22 cellular contexts compared by ENCODE assay signal in the genomic region with DNA sequence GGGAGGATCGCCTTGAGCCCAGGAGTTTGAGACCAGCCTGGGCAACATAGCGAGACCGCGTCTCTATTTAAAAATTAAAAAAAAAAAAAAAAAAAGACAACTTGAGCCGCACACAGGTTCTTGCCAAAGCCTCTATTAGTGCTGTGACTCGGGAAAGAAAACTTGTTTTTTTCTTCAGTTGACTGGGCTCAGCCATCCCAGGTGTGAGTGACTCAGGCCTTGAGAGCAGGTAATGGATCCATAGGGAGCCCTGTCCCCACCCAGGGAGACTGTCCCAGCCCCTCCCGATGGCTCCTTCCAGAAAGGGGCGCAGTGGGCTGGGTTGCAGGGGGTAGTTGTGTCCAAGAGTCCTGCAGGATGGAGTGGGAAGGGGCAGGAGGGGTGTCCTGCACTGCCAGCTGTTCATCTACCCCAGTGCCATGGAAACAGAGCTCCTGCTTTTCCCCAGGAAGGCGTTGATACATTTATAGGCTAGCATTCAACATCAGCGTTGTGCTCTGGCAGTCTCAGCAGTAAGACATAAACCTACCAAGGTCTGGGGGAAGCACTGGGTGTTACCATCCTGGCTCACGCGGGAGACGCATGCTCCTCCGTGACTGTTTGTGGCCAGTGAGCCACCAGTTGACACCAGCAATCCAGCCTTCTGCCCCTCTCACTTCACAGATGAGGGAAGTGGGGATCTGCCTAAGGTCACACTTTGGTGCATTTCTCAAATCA.
DNase-seq lines count a peak whose midpoint lies in the region; ATAC-seq and TF ChIP-seq lines count a peak whose summit lies in the region.
"Had no signal": no experiment of that assay in that cellular context is flagged by ENCODE, and none has a peak within 500 bp of the region (broad histone marks: within the 10 kb centered on the region; RNA-seq: fewer than 3 reads in every experiment).

No MANE protein-coding gene starts in this region.

- H3K4me3 ChIP-seq in OCI-LY7 (ENCODE audit: low read depth, low read length, poor library complexity, severe bottlenecking) (no peak overlapping the region), right cardiac atrium (ENCODE audit: low read length) (no peak overlapping the region)
- H3K4me3 ChIP-seq: HAP-1, ovary had no signal

- H3K27me3 ChIP-seq in H9 (ENCODE audit: insufficient read depth, low read length), result no peaks in the 10 kb centered on the region
- no peaks in the 10 kb centered on the region for H3K27me3 ChIP-seq in right cardiac atrium (ENCODE audit: control insufficient read depth, insufficient read depth)
- H3K27me3 ChIP-seq: ovary had no signal

- no peak overlapping the region for H3T11ph ChIP-seq in H9 (ENCODE audit: low read length)

- H4K8ac ChIP-seq in H9 (replicated peaks; ENCODE audit: insufficient read length, low read depth, low read length), result no peak overlapping the region

- no peak overlapping the region for H2BK12ac ChIP-seq in H9 (ENCODE audit: insufficient read length, low read depth, low read length)

- peak overlapping the region in 2 of 3 experiments; percentile 49 to 80; a peak in 2 of 7 replicates for H3K27ac Mint-ChIP-seq in H9
- H3K27ac Mint-ChIP-seq: activated T-helper 1 cell treated with anti-CD3 and anti-CD28 coated beads, Interleukin-12 subunit alpha, Interleukin-12 subunit beta, Interleukin-2, Interleukin-4 antibody, amounts not matched to agents 30 ng/mL and 10 ng/mL and 1 ng/mL, durations not matched to agents 14 hours and 24 hours and 36 hours; CD8-positive, alpha-beta T cell had no signal

- H3K9me3 ChIP-seq in H9 (ENCODE audit: control insufficient read depth, low read depth, low read length), result no peaks in the 10 kb centered on the region
- H3K9me3 ChIP-seq in OCI-LY7 (ENCODE audit: low read length), result no peaks in the 10 kb centered on the region
- H3K9me3 ChIP-seq in right cardiac atrium (ENCODE audit: control insufficient read depth, low read length), result no peaks in the 10 kb centered on the region
- H3K9me3 ChIP-seq: HAP-1, ovary had no signal

- H4K91ac ChIP-seq in H9 (ENCODE audit: insufficient read length, low read depth, low read length), result no peak overlapping the region

- H3K79me2 ChIP-seq in H9 (ENCODE audit: insufficient read depth, low read length), result peaks cover 8% of the 10 kb centered on the region; the same call in 1 of the 2 replicates
- peaks cover 98% of the 10 kb centered on the region for H3K79me2 ChIP-seq in OCI-LY7 (ENCODE audit: insufficient read depth, low read depth, low read length)

- no peaks in the 10 kb centered on the region for H4K20me1 ChIP-seq in H9 (ENCODE audit: control insufficient read depth, insufficient read depth, insufficient read length)
- H4K20me1 ChIP-seq in OCI-LY7 (ENCODE audit: insufficient read depth, low read length), result peaks cover 13% of the 10 kb centered on the region

- intact Hi-C loops in OCI-LY7 (cut with micrococcal nuclease; ENCODE audit: unreplicated experiment), result no loop called here
- intact Hi-C loops in right cardiac atrium (cut with DNase I), result no loop called here
- intact Hi-C loops in sciatic nerve (cut with DNase I), result no loop called here

- WGBS in H9 (ENCODE audit: extremely low coverage, insufficient read length, low lambda C conversion rate), result no CpG with 5 or more reads among the region's 14 CpGs
- 78% methylated on average over 14 of the region's 14 CpGs for WGBS in right cardiac atrium

- H3K9me3 Mint-ChIP-seq in H9, result peaks cover 2 to 3% of the 10 kb centered on the region in 2 experiments; a peak in 4 of 5 replicates
- H3K9me3 Mint-ChIP-seq: activated naive CD4-positive, alpha-beta T cell treated with anti-CD3 and anti-CD28 coated beads, Interleukin-2, amount 50 U/mL, for 72 hours; activated T-helper 1 cell treated with anti-CD3 and anti-CD28 coated beads, Interleukin-12 subunit alpha, Interleukin-12 subunit beta, Interleukin-2, Interleukin-4 antibody, amounts not matched to agents 30 ng/mL and 10 ng/mL and 1 ng/mL, durations not matched to agents 14 hours and 24 hours and 36 hours; CD8-positive, alpha-beta T cell had no signal

- no peak overlapping the region for H3K56ac ChIP-seq in H9 (ENCODE audit: insufficient read length, low read depth, low read length)

- DNase-seq in H9 (no peak), OCI-LY7 (ENCODE audit: low spot score) (no peak), right cardiac atrium (peak in 1 of 3 donors; percentile 18), sciatic nerve (ENCODE audit: low spot score) (peak; percentile 44), D341Med (ENCODE audit: low spot score) (no peak), H4 (ENCODE audit: low spot score) (no peak), A172 (ENCODE audit: low spot score) (no peak)
- DNase-seq: activated CD4-positive, alpha-beta T cell treated with anti-CD3 and anti-CD28 coated beads for 4 hours; CD8-positive, alpha-beta T cell; DMS79; effector memory CD4-positive, alpha-beta T cell; NCI-H1417 treated with DMSO at 0.1 percent for 48 hours; NCI-H524; ovary; SIG-M5; stimulated activated naive CD4-positive, alpha-beta T cell treated with Interleukin-2 at 50 U/mL for 16 hours; T-helper 1 cell; trophoblast cell had no signal

- H3K4me2 ChIP-seq in H9 (ENCODE audit: insufficient read depth, insufficient read length, low read length), result no peak overlapping the region
- H3K4me2 ChIP-seq in OCI-LY7 (ENCODE audit: low read length), result 0 out of 2 replicates have a peak overlapping the region, but pooled peaks have one; percentile 17

- H4K5ac ChIP-seq in H9 (ENCODE audit: insufficient read length, low read depth, low read length), result no peak overlapping the region

- H2AFZ ChIP-seq in H9 (ENCODE audit: low read length) (no peak overlapping the region), OCI-LY7 (ENCODE audit: low read length) (no peak overlapping the region)

- H3K4me1 ChIP-seq in H9 (ENCODE audit: insufficient read depth, low read length) (peaks cover 12% of the 10 kb centered on the region), OCI-LY7 (ENCODE audit: insufficient read depth, low read length, poor library complexity, severe bottlenecking) (peaks cover 77% of the 10 kb centered on the region), right cardiac atrium (ENCODE audit: control insufficient read depth, insufficient read depth, low read length) (peaks cover 14% of the 10 kb centered on the region)
- H3K4me1 ChIP-seq: HAP-1 had no signal

- H3K9ac ChIP-seq in H9 (ENCODE audit: extremely low read depth, insufficient read length, low read length), result no peak overlapping the region

- H3K4me1 Mint-ChIP-seq in H9, result peaks cover 62% of the 10 kb centered on the region in 2 experiments

- no peak overlapping the region for H3K18ac ChIP-seq in H9 (ENCODE audit: insufficient read length, low read depth, low read length)

- H3K27me3 Mint-ChIP-seq in H9 (ENCODE audit: low read depth), result no peaks in the 10 kb centered on the region

- H3K14ac ChIP-seq in H9 (ENCODE audit: insufficient read depth, low read length), result no peak overlapping the region

- no peak overlapping the region for H3K4me3 Mint-ChIP-seq in H9
- H3K4me3 Mint-ChIP-seq: activated T-helper 1 cell treated with anti-CD3 and anti-CD28 coated beads, Interleukin-12 subunit alpha, Interleukin-12 subunit beta, Interleukin-2, Interleukin-4 antibody, amounts not matched to agents 30 ng/mL and 10 ng/mL and 1 ng/mL, durations not matched to agents 14 hours and 24 hours and 36 hours; CD8-positive, alpha-beta T cell had no signal

- H3K27ac ChIP-seq in H9 (ENCODE audit: insufficient read length, low read depth, low read length), result no peak overlapping the region
- no peak overlapping the region for H3K27ac ChIP-seq in OCI-LY7 (ENCODE audit: low read depth, low read length, poor library complexity, severe bottlenecking)
- peak overlapping the region; percentile 11 for H3K27ac ChIP-seq in right cardiac atrium (ENCODE audit: low read length)
- H3K27ac ChIP-seq: ovary had no signal

- H2BK120ac ChIP-seq in H9 (ENCODE audit: low read depth, low read length, poor library complexity, severe bottlenecking), result no peak overlapping the region

- TF ChIP-seq CTCF in H9 (conservative IDR thresholded peaks at IDR 0.05) (no peak), OCI-LY7 (conservative IDR thresholded peaks at IDR 0.05; ENCODE audit: low read length) (no peak)

- H3K23ac ChIP-seq in H9 (ENCODE audit: insufficient read length, low read depth, low read length), result no peak overlapping the region

- H2BK20ac ChIP-seq in H9 (ENCODE audit: low read depth, low read length, poor library complexity, severe bottlenecking), result no peak overlapping the region

- CTCF ChIA-PET in OCI-LY7 (lab: Charles Lee; ENCODE audit: unreplicated experiment), result no interaction called here

- no peaks in the 10 kb centered on the region for H3K9me2 ChIP-seq in OCI-LY7 (ENCODE audit: insufficient read depth, low read length)

- no peak overlapping the region for H3K4ac ChIP-seq in H9 (ENCODE audit: low read depth, low read length)

- H2BK5ac ChIP-seq in H9 (ENCODE audit: insufficient read length, low read length), result no peak overlapping the region

- no TSS peak for BruUV-seq in OCI-LY7 (replicated peaks; lab: Mats Ljungman, UMichigan)

- H3K79me1 ChIP-seq in H9 (ENCODE audit: insufficient read depth, low read depth, low read length, poor library complexity, severe bottlenecking), result peaks cover 2% of the 10 kb centered on the region

- ATAC-seq in right cardiac atrium, result no peak
- no peak for ATAC-seq in sciatic nerve
- ATAC-seq in GM21576 (IDR thresholded peaks at IDR 0.05; ENCODE audit: unreplicated experiment), result no peak
- ATAC-seq: activated naive CD4-positive, alpha-beta T cell treated with anti-CD3 and anti-CD28 coated beads, Interleukin-2, amount 50 U/mL, for 72 hours; CD8-positive, alpha-beta T cell had no signal

- peaks cover 60% of the 10 kb centered on the region for H3K36me3 ChIP-seq in OCI-LY7 (ENCODE audit: insufficient read depth, low read length)
- H3K36me3 ChIP-seq: HAP-1, ovary had no signal

- peaks cover 4 to 7% (median 4%) of the 10 kb centered on the region in 3 experiments; a peak in 5 of 7 replicates for H3K36me3 Mint-ChIP-seq in H9 (ENCODE audit: insufficient read depth in 1 of 3, low read depth in 3 of 3)
- H3K36me3 Mint-ChIP-seq: activated naive CD4-positive, alpha-beta T cell treated with anti-CD3 and anti-CD28 coated beads, Interleukin-2, amount 50 U/mL, for 72 hours had no signal

- H3K23me2 ChIP-seq in H9 (ENCODE audit: insufficient read length, low read depth, low read length, poor library complexity, severe bottlenecking), result no peaks in the 10 kb centered on the region

- POLR2A ChIA-PET in OCI-LY7 (lab: Charles Lee), result interaction anchor here (0.7 kb wide), 2 partner anchors 10 kb away, joined by 3 read pairs; no protein-coding TSS in a partner anchor

- no peak overlapping the region for H2AK5ac ChIP-seq in H9 (ENCODE audit: insufficient read length, low read length)

- no peak overlapping the region for H2BK15ac ChIP-seq in H9 (ENCODE audit: low read depth, low read length)
